30 cellular contexts compared by ENCODE assay signal in the genomic region with DNA sequence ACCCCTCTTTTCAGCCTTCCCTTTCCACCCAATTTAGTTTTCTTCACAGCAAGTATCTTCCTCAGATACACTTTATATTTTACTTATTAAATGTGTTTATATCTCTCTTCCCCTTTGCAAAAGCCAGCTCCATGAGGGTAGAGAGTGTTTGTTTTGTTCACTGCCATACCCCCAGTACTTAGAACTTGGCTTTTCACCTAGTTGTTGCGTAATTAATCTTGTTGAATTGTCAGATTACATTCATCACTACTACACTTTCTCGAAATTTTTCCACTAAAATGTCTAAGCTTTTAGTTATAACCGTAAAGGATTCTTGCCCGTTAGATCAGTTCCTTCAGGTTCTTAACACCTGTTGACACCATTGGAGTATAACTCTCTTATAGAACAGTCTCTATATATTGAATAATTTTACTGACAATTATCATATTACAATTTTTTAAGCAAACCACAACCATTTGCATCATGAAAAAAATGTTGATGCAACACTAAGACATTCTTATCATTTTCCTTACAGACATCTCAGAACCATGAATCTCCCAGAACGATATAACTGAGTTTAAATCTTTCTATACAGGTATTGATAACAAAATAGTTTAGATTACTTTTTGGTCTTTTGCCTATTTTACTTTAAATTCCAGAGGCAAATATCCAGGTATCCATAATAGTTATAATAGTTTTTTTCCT. TPM values are rescaled to one million over a fixed set of nuclear protein-coding genes. Genes with fewer than 3 reads are reported as not detected.
"Had no signal": no experiment of that assay in that cellular context is flagged by ENCODE, and none has a peak within 500 bp of the region (broad histone marks: within the 10 kb centered on the region; RNA-seq: fewer than 3 reads in every experiment).

No MANE protein-coding gene starts in this region.

- H3K4me1 ChIP-seq: ascending aorta had no signal

- H3K9me3 ChIP-seq: ascending aorta had no signal

- H3K4me3 ChIP-seq: ascending aorta, cardiac muscle cell had no signal

- H3K27me3 ChIP-seq: ascending aorta, cardiac muscle cell had no signal

- DNase-seq: activated CD4-positive, alpha-beta memory T cell treated with anti-CD3 and anti-CD28 coated beads, Interleukin-2, amount 10 ng/mL, durations not matched to agents 7 days and 5 days; activated CD4-positive, alpha-beta T cell treated with anti-CD3 and anti-CD28 coated beads for 1 hour; activated CD4-positive, alpha-beta T cell treated with anti-CD3 and anti-CD28 coated beads for 48 hours; activated CD4-positive, CD25-positive, alpha-beta regulatory T cell; activated CD8-positive, alpha-beta memory T cell treated with anti-CD3 and anti-CD28 coated beads for 24 hours; activated CD8-positive, alpha-beta memory T cell treated with anti-CD3 and anti-CD28 coated beads, Interleukin-2, amount 10 ng/mL, durations not matched to agents 7 days and 5 days; activated CD8-positive, alpha-beta memory T cell treated with anti-CD3 and anti-CD28 coated beads, Interleukin-2, amount 50 U/mL, for 48 hours; activated effector memory CD4-positive, alpha-beta T cell treated with Interleukin-2 at 50 U/mL for 16 hours; activated naive CD4-positive, alpha-beta T cell treated with anti-CD3 and anti-CD28 coated beads, Interleukin-2, amount 10 ng/mL, durations not matched to agents 7 days and 5 days; activated naive CD8-positive, alpha-beta T cell treated with anti-CD3 and anti-CD28 coated beads, Interleukin-2, amount 50 U/mL, for 24 hours; activated T-cell treated with anti-CD3 and anti-CD28 coated beads, Interleukin-2, amount 50 U/mL, for 48 hours; amygdala; MM.1S; MV-4-11; NCI-H1092; NCI-H1417; NCI-H146; NCI-H187; NCI-H2029 treated with DMSO at 0.1 percent for 48 hours; NCI-H345; NCI-H524 treated with DMSO at 0.1 percent for 48 hours; Right ventricle myocardium superior; SW 1271; T-helper 1 cell; T-helper 2 cell; T-helper 9 cell had no signal

- H3K36me3 ChIP-seq: ascending aorta had no signal

- H3K9ac ChIP-seq: KMS-11 had no signal

RNA-seq across cellular contexts. Expression of gene VWDE, which starts 29.9 kb away (rescaled TPM):
- total RNA-seq: ascending aorta, OCI-LY7, Right ventricle myocardium superior had no signal
